In genomic region chr7:75920431-75921161, GRCh38 we compare ENCODE assay signal across 13 cellular contexts. TPM values are rescaled to one million over a fixed set of nuclear protein-coding genes. Genes with fewer than 3 reads are reported as not detected.
DNase-seq lines count a peak whose midpoint lies in the region; ATAC-seq and TF ChIP-seq lines count a peak whose summit lies in the region.
"Had no signal": no experiment of that assay in that cellular context is flagged by ENCODE, and none has a peak within 500 bp of the region (broad histone marks: within the 10 kb centered on the region; RNA-seq: fewer than 3 reads in every experiment).

No MANE protein-coding gene starts in this region.

- CTCF ChIA-PET in Caco-2 (lab: Charles Lee) = no interaction called here

- POLR2A ChIA-PET in Caco-2 (lab: Charles Lee) = no interaction called here

- H3K4me3 Mint-ChIP-seq in activated T-helper 17 cell treated with anti-CD3 and anti-CD28 coated beads, Interleukin-2, amount 50 U/mL, for 72 hours = peak overlapping the region; percentile 9
- H3K4me3 Mint-ChIP-seq in stimulated activated naive B cell treated with anti-CD40 and anti-IgM and Interleukin-4, amounts not matched to agents 10 μg/mL and 1 μg/mL and 100 μg/mL, for 72 hours = no peak overlapping the region
- H3K4me3 Mint-ChIP-seq in Caco-2 (ENCODE audit: unreplicated experiment) = no peak overlapping the region

- no peaks in the 10 kb centered on the region for H3K36me3 Mint-ChIP-seq in activated T-helper 17 cell treated with anti-CD3 and anti-CD28 coated beads, Interleukin-2, amount 50 U/mL, for 72 hours (ENCODE audit: low read depth)
- peaks cover 7 to 24% of the 10 kb centered on the region in 2 donors for H3K36me3 Mint-ChIP-seq in stimulated activated naive B cell treated with anti-CD40 and anti-IgM and Interleukin-4, amounts not matched to agents 10 μg/mL and 1 μg/mL and 100 μg/mL, for 72 hours
- H3K36me3 Mint-ChIP-seq in Caco-2 (ENCODE audit: insufficient read depth, unreplicated experiment) = peaks cover 24% of the 10 kb centered on the region

- intact Hi-C loops in left cardiac atrium (cut with DNase I) = no loop called here
- intact Hi-C loops in vagina (cut with DNase I) = no loop called here
- intact Hi-C loops in Caco-2 (cut with micrococcal nuclease; ENCODE audit: unreplicated experiment) = no loop called here

- H3K4me1 ChIP-seq in vagina (peaks cover 38% of the 10 kb centered on the region), Caco-2 (0 out of 2 replicates have a peak, but pooled peaks cover 10% of the 10 kb centered on the region)

- no peak for TF ChIP-seq POLR2A in vagina (IDR thresholded peaks at IDR 0.05)

- H3K36me3 ChIP-seq in vagina (no peaks in the 10 kb centered on the region), Caco-2 (ENCODE audit: control insufficient read depth, insufficient read depth, low read length) (0 out of 2 replicates have a peak, but pooled peaks cover 1% of the 10 kb centered on the region)

- H3K9me3 ChIP-seq in vagina (no peaks in the 10 kb centered on the region), Caco-2 (no peaks in the 10 kb centered on the region)

- no peaks in the 10 kb centered on the region for H3K27me3 Mint-ChIP-seq in activated T-helper 17 cell treated with anti-CD3 and anti-CD28 coated beads, Interleukin-2, amount 50 U/mL, for 72 hours
- H3K27me3 Mint-ChIP-seq in stimulated activated naive B cell treated with anti-CD40 and anti-IgM and Interleukin-4, amounts not matched to agents 10 μg/mL and 1 μg/mL and 100 μg/mL, for 72 hours = no peaks in the 10 kb centered on the region
- no peaks in the 10 kb centered on the region for H3K27me3 Mint-ChIP-seq in Caco-2 (ENCODE audit: insufficient read depth, unreplicated experiment)

- H3K9me3 Mint-ChIP-seq in activated T-helper 17 cell treated with anti-CD3 and anti-CD28 coated beads, Interleukin-2, amount 50 U/mL, for 72 hours = no peaks in the 10 kb centered on the region
- no peaks in the 10 kb centered on the region for H3K9me3 Mint-ChIP-seq in stimulated activated naive B cell treated with anti-CD40 and anti-IgM and Interleukin-4, amounts not matched to agents 10 μg/mL and 1 μg/mL and 100 μg/mL, for 72 hours
- no peaks in the 10 kb centered on the region for H3K9me3 Mint-ChIP-seq in Caco-2 (ENCODE audit: unreplicated experiment)

- H3K27ac Mint-ChIP-seq in activated T-helper 17 cell treated with anti-CD3 and anti-CD28 coated beads, Interleukin-2, amount 50 U/mL, for 72 hours = peak overlapping the region; percentile 13
- H3K27ac Mint-ChIP-seq in stimulated activated naive B cell treated with anti-CD40 and anti-IgM and Interleukin-4, amounts not matched to agents 10 μg/mL and 1 μg/mL and 100 μg/mL, for 72 hours = no peak overlapping the region
- no peak overlapping the region for H3K27ac Mint-ChIP-seq in Caco-2 (ENCODE audit: unreplicated experiment)

- H3K4me1 Mint-ChIP-seq in activated T-helper 17 cell treated with anti-CD3 and anti-CD28 coated beads, Interleukin-2, amount 50 U/mL, for 72 hours = peaks cover 22% of the 10 kb centered on the region
- H3K4me1 Mint-ChIP-seq in stimulated activated naive B cell treated with anti-CD40 and anti-IgM and Interleukin-4, amounts not matched to agents 10 μg/mL and 1 μg/mL and 100 μg/mL, for 72 hours = peaks cover 32 to 50% of the 10 kb centered on the region in 2 donors
- H3K4me1 Mint-ChIP-seq in Caco-2 (ENCODE audit: low read depth, unreplicated experiment) = peaks cover 9% of the 10 kb centered on the region

- DNase-seq in RPMI7951 (ENCODE audit: low read depth) (peak; percentile 18), left cardiac atrium (peak; percentile 30), vagina (ENCODE audit: extremely low spot score in 2 of 2) (no peak), Caco-2 (no peak), DMS153 treated with DMSO at 0.1 percent for 48 hours (lab: John Stamatoyannopoulos, UW; ENCODE audit: unreplicated experiment) (no peak)
- peak; percentile 22 for DNase-seq in stimulated activated CD4-positive, alpha-beta T cell treated with anti-CD3 and anti-CD28 coated beads, Interleukin-4, amount 100 ng/mL, for 1 hour
- DNase-seq in stimulated activated naive B cell treated with anti-CD40 and anti-IgM and Interleukin-4, amounts not matched to agents 10 μg/mL and 1 μg/mL and 100 μg/mL, for 72 hours = no peak
- DNase-seq: caudate nucleus, DMS153, NCI-H2171, SHP77 had no signal

- ATAC-seq in activated T-helper 17 cell treated with anti-CD3 and anti-CD28 coated beads, Interleukin-2, amount 50 U/mL, for 72 hours (replicated peaks) = peak; percentile 97
- ATAC-seq in left cardiac atrium = peak in 1 of 2 donors; percentile 74
- no peak for ATAC-seq in stimulated activated naive B cell treated with anti-CD40 and anti-IgM and Interleukin-4, amounts not matched to agents 10 μg/mL and 1 μg/mL and 100 μg/mL, for 72 hours (replicated peaks)

- no peaks in the 10 kb centered on the region for H3K27me3 ChIP-seq in vagina
- no peaks in the 10 kb centered on the region for H3K27me3 ChIP-seq in Caco-2 (replicated peaks; ENCODE audit: control insufficient read depth, insufficient read depth, low read length)

- H3K4me3 ChIP-seq in vagina (no peak overlapping the region), Caco-2 (ENCODE audit: low read depth, low read length) (no peak overlapping the region)

- BruUV-seq in Caco-2 (replicated peaks; lab: Mats Ljungman, UMichigan) = no TSS peak

- H3K27ac ChIP-seq in vagina = no peak overlapping the region
- H3K27ac ChIP-seq: KMS-11 had no signal

- TF ChIP-seq CTCF in vagina (IDR thresholded peaks at IDR 0.05) (no peak), Caco-2 (IDR thresholded peaks at IDR 0.05; ENCODE audit: insufficient read depth in 1 of 2, low read depth in 1 of 2, low read length in 1 of 2, severe bottlenecking in 1 of 2, unreplicated experiment in 1 of 2) (no peak)

RNA-seq across cellular contexts. Expression of gene POR, which starts 5.6 kb away (rescaled TPM):
- 33.3 and 34.8 TPM in 2 replicates for total RNA-seq in RPMI7951 (2014; rRNA removed; shearing (Covaris generic))
- total RNA-seq in activated T-helper 17 cell treated with anti-CD3 and anti-CD28 coated beads, Interleukin-2, amount 50 U/mL, for 72 hours = 10 to 100 TPM; 24.4 to 53.7 TPM
- total RNA-seq in left cardiac atrium = 100 to 1,000 TPM in 1 of 2 donors, 10 to 100 TPM in 1; 60.6 to 128 TPM
- total RNA-seq in vagina = 94.3 TPM
- 162 and 171 TPM in 2 replicates for total RNA-seq in Caco-2 (2022)

RNA-seq across cellular contexts. Expression of gene RHBDD2, which starts 41.8 kb away (rescaled TPM):
- total RNA-seq in RPMI7951 (2014; rRNA removed; shearing (Covaris generic)) = 49.7 and 60.3 TPM in 2 replicates
- total RNA-seq in activated T-helper 17 cell treated with anti-CD3 and anti-CD28 coated beads, Interleukin-2, amount 50 U/mL, for 72 hours = 10 to 100 TPM; 16.5 to 19.3 TPM
- total RNA-seq in left cardiac atrium (10 to 100 TPM; 26.5 to 41.8 TPM), vagina (34.1 TPM), Caco-2 (2022) (50.1 and 55.6 TPM in 2 replicates)

Comparison
In these comparisons a context has a peak if more than half of its experiments do, and no peak if none do; other contexts are left out.
1. DNase-seq: peak in RPMI7951 (single experiment), left cardiac atrium (single experiment) and stimulated activated CD4-positive, alpha-beta T cell treated with anti-CD3 and anti-CD28 coated beads, Interleukin-4, amount 100 ng/mL, for 1 hour (single experiment); none in vagina (0 of 2), stimulated activated naive B cell treated with anti-CD40 and anti-IgM and Interleukin-4, amounts not matched to agents 10 μg/mL and 1 μg/mL and 100 μg/mL, for 72 hours (single experiment), Caco-2 (0 of 2) and DMS153 treated with DMSO at 0.1 percent for 48 hours (single experiment).